22 cellular contexts compared by ENCODE assay signal in genomic region chr12:122869207-122869973, GRCh38. TPM values are rescaled to one million over a fixed set of nuclear protein-coding genes. Genes with fewer than 3 reads are reported as not detected.
A peak's percentile ranks its signal among the peaks of the same experiment; 100 is the strongest.
DNase-seq lines count a peak whose midpoint lies in the region; ATAC-seq, FAIRE-seq and TF ChIP-seq lines count a peak whose summit lies in the region.
"Had no signal": no experiment of that assay in that cellular context is flagged by ENCODE, and none has a peak within 500 bp of the region (broad histone marks: within the 10 kb centered on the region; RNA-seq: fewer than 3 reads in every experiment).

No MANE protein-coding gene starts in this region.

- DNase-seq in D721Med (ENCODE audit: insufficient read length, low spot score) (peak; percentile 18), posterior vena cava (ENCODE audit: low spot score) (peak; percentile 67), MV-4-11 (lab: John Stamatoyannopoulos, UW) (no peak)
- no peak for DNase-seq in effector memory CD8-positive, alpha-beta T cell
- DNase-seq: activated CD4-positive, alpha-beta T cell treated with anti-CD3 and anti-CD28 coated beads for 36 hours; DMS53; GDM1; mammary epithelial cell; NCI-H146; NCI-H510A; nucleus accumbens; testis had no signal

- H3K4me1 Mint-ChIP-seq in effector memory CD8-positive, alpha-beta T cell (ENCODE audit: low read depth in 2 of 2): peaks cover 45 to 48% of the 10 kb centered on the region in 2 donors

- H3K4me3 Mint-ChIP-seq in effector memory CD8-positive, alpha-beta T cell: no peak overlapping the region
- H3K4me3 Mint-ChIP-seq: activated CD4-positive, alpha-beta T cell treated with anti-CD3 and anti-CD28 coated beads for 36 hours; activated naive CD4-positive, alpha-beta T cell treated with anti-CD3 and anti-CD28 coated beads, Interleukin-2, amount 50 U/mL, for 24 hours; CD8-positive, alpha-beta T cell; stimulated activated effector memory CD8-positive, alpha-beta T cell treated with anti-CD3 and anti-CD28 coated beads, Interleukin-12 subunit alpha, Interleukin-12 subunit beta, amount 100 ng/mL, for 72 hours had no signal

- no peak for FAIRE-seq in D721Med (lab: Jason Lieb, UNC)
- FAIRE-seq: HTR-8/SVneo had no signal

- TF ChIP-seq CTCF in D721Med (IDR thresholded peaks at IDR 0.05; ENCODE audit: insufficient read depth, missing control alignments): no peak

- no peaks in the 10 kb centered on the region for H3K27me3 Mint-ChIP-seq in effector memory CD8-positive, alpha-beta T cell
- H3K27me3 Mint-ChIP-seq: activated naive CD4-positive, alpha-beta T cell treated with anti-CD3 and anti-CD28 coated beads, Interleukin-2, amount 50 U/mL, for 24 hours had no signal

- H3K27ac Mint-ChIP-seq in effector memory CD8-positive, alpha-beta T cell: peak overlapping the region; percentile 82 to 86
- H3K27ac Mint-ChIP-seq: activated CD4-positive, alpha-beta T cell treated with anti-CD3 and anti-CD28 coated beads for 36 hours; activated naive CD4-positive, alpha-beta T cell treated with anti-CD3 and anti-CD28 coated beads, Interleukin-2, amount 50 U/mL, for 24 hours; CD8-positive, alpha-beta T cell; stimulated activated effector memory CD8-positive, alpha-beta T cell treated with anti-CD3 and anti-CD28 coated beads, Interleukin-12 subunit alpha, Interleukin-12 subunit beta, amount 100 ng/mL, for 72 hours had no signal

- peak overlapping the region in 8 of 11 experiments; percentile 18 to 92 (median 90); a peak in 13 of 22 replicates for H3K9ac ChIP-seq in BLaER1 treated with 17β-estradiol and CSF1 and Interleukin-3, amounts not matched to agents 10 nM and 100 nM
- H3K9ac ChIP-seq: KMS-11 had no signal

- H3K4me1 ChIP-seq in BLaER1 treated with 17β-estradiol and CSF1 and Interleukin-3, amounts not matched to agents 10 nM and 100 nM: peaks cover 89 to 98% (median 95%) of the 10 kb centered on the region in 10 experiments

- no peaks in the 10 kb centered on the region for H3K9me3 Mint-ChIP-seq in effector memory CD8-positive, alpha-beta T cell
- H3K9me3 Mint-ChIP-seq: activated naive CD4-positive, alpha-beta T cell treated with anti-CD3 and anti-CD28 coated beads, Interleukin-2, amount 50 U/mL, for 24 hours; CD8-positive, alpha-beta T cell; stimulated activated effector memory CD8-positive, alpha-beta T cell treated with anti-CD3 and anti-CD28 coated beads, Interleukin-12 subunit alpha, Interleukin-12 subunit beta, amount 100 ng/mL, for 72 hours had no signal

- H4K20me1 ChIP-seq in BLaER1 treated with 17β-estradiol and CSF1 and Interleukin-3, amounts not matched to agents 10 nM and 100 nM: peaks cover 30 to 99% (median 69%) of the 10 kb centered on the region in 11 experiments

- H3K36me3 Mint-ChIP-seq in effector memory CD8-positive, alpha-beta T cell (ENCODE audit: insufficient read depth): peaks cover 91% of the 10 kb centered on the region

- H3K36me3 ChIP-seq in BLaER1 treated with 17β-estradiol and CSF1 and Interleukin-3, amounts not matched to agents 10 nM and 100 nM: peaks cover 38 to 60% (median 50%) of the 10 kb centered on the region in 11 experiments; a peak in 21 of 22 replicates

- H3K27ac ChIP-seq in BLaER1 treated with 17β-estradiol and CSF1 and Interleukin-3, amounts not matched to agents 10 nM and 100 nM: peak overlapping the region in 4 of 11 experiments; percentile 53 to 97 (median 96); a peak in 4 of 22 replicates
- H3K27ac ChIP-seq: KMS-11, SJSA1 had no signal

- peaks cover 0 to 14% (median 0%) of the 10 kb centered on the region in 11 experiments; a peak in 2 of 22 replicates for H3K27me3 ChIP-seq in BLaER1 treated with 17β-estradiol and CSF1 and Interleukin-3, amounts not matched to agents 10 nM and 100 nM
- H3K27me3 ChIP-seq: Peyer's patch, SJSA1, testis had no signal

- no peak for ATAC-seq in effector memory CD8-positive, alpha-beta T cell (replicated peaks)
- no peak for ATAC-seq in GM19397 (IDR thresholded peaks at IDR 0.05; ENCODE audit: unreplicated experiment)
- no peak for ATAC-seq in activated CD4-positive, CD25-positive, alpha-beta regulatory T cell treated with anti-CD3 and anti-CD28 coated beads, Interleukin-2, amount 50 U/mL, for 24 hours
- ATAC-seq: activated CD4-positive, alpha-beta T cell treated with anti-CD3 and anti-CD28 coated beads for 36 hours; CD8-positive, alpha-beta T cell; stimulated activated effector memory CD8-positive, alpha-beta T cell treated with anti-CD3 and anti-CD28 coated beads, Interleukin-12 subunit alpha, Interleukin-12 subunit beta, amount 100 ng/mL, for 72 hours had no signal

- peak overlapping the region; percentile 92 to 99 (median 96) for H3K4me2 ChIP-seq in BLaER1 treated with 17β-estradiol and CSF1 and Interleukin-3, amounts not matched to agents 10 nM and 100 nM
- H3K4me2 ChIP-seq: KMS-11 had no signal

- H3K9me3 ChIP-seq in BLaER1 treated with 17β-estradiol and CSF1 and Interleukin-3, amounts not matched to agents 10 nM and 100 nM (replicated peaks in 1 of 11): no peaks in the 10 kb centered on the region
- H3K9me3 ChIP-seq: Peyer's patch, SJSA1, testis had no signal

- peak overlapping the region in 5 of 10 experiments; percentile 63 to 67 (median 65); a peak in 6 of 20 replicates for H3K4me3 ChIP-seq in BLaER1 treated with 17β-estradiol and CSF1 and Interleukin-3, amounts not matched to agents 10 nM and 100 nM
- H3K4me3 ChIP-seq: Peyer's patch, SJSA1, testis had no signal

- intact Hi-C loops in posterior vena cava (cut with DNase I): no loop called here

RNA-seq across cellular contexts. Expression of gene VPS37B, which starts 26.5 kb away (rescaled TPM):
- 10 to 100 TPM; 18.3 to 22.3 TPM for total RNA-seq in posterior vena cava

RNA-seq across cellular contexts. Expression of gene HIP1R, which starts 34.1 kb away (rescaled TPM):
- total RNA-seq in posterior vena cava: 10 to 100 TPM; 12.8 to 19.3 TPM

Comparison
In these comparisons a context has a peak if more than half of its experiments do, and no peak if none do; other contexts are left out.
1. DNase-seq: peak in D721Med (single experiment) and posterior vena cava (single experiment); none in effector memory CD8-positive, alpha-beta T cell (0 of 3) and MV-4-11 (single experiment).